In the genomic region with DNA sequence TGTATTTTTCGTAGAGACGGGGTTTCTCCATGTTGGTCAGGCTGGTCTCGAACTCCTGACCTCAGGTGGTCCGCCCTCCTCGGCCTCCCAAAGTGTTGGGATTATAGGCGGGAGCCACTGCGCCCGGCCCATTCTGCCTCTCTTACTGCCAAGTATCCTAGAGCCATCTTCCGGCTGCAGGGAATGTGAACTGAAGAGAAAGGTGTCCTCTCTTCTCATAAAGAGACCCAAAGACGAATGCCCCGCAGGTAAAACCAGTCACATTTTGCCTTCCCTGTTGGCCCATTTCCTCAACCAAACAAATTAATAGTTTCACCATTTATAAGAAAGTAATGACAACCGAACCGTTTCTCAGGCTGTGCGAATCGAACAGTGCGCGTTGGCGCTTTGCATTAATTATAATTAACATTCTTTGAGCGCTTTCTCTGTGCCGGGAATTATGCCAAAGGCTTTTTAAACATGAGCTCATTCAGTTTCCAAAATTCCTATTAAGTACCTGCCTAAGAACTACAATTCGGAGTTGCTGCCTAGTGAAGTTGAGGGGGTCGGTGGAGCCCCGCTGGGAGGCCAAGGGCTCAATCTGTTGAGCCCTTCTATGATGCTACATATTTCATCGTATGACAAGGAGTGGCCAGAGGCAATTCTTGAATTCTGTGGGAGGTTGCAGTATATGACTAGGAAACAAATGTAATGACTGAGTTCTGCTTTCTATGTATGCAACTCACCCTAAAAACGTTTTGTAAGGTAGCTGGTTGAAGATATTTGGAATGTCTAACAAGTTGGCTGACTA, we compare ENCODE assay signal across 8 cellular contexts. TPM values are rescaled to one million over a fixed set of nuclear protein-coding genes. Genes with fewer than 3 reads are reported as not detected.
DNase-seq lines count a peak whose midpoint lies in the region; ATAC-seq and TF ChIP-seq lines count a peak whose summit lies in the region.

No MANE protein-coding gene starts in this region.

- H3K27me3 Mint-ChIP-seq in CD4-positive, alpha-beta memory T cell = no peaks in the 10 kb centered on the region
- H3K27me3 Mint-ChIP-seq in osteocyte (ENCODE audit: unreplicated experiment) = no peaks in the 10 kb centered on the region

- no peaks in the 10 kb centered on the region for H3K9me3 ChIP-seq in CD4-positive, alpha-beta memory T cell (ENCODE audit: control insufficient read depth in 1 of 2, low read length in 2 of 2)
- no peaks in the 10 kb centered on the region for H3K9me3 ChIP-seq in esophagus squamous epithelium

- peak overlapping the region; percentile 90 for H3K27ac ChIP-seq in CD4-positive, alpha-beta memory T cell (ENCODE audit: low read depth, low read length)
- peak overlapping the region; percentile 97 for H3K27ac ChIP-seq in RWPE1
- H3K27ac ChIP-seq in esophagus squamous epithelium = peak overlapping the region; percentile 92 to 97 (median 96)

- CTCF ChIA-PET in CD4-positive, alpha-beta memory T cell (lab: Charles Lee; ENCODE audit: partially characterized antibody) = interaction anchor here (0.9 to 2.9 kb wide), 6 partner anchors 9 to 164 kb away, joined by 3 to 12 read pairs (median 5); a partner anchor contains a TSS
- CTCF ChIA-PET in RWPE1 (lab: Yijun Ruan, JAX) = interaction anchor here (0.6 kb wide), 1 partner anchor 50 kb away, joined by 6 read pairs; no protein-coding TSS in a partner anchor

- no peak for TF ChIP-seq POLR2A in esophagus squamous epithelium (IDR thresholded peaks at IDR 0.05)

- ATAC-seq in GM18909 (IDR thresholded peaks at IDR 0.05; ENCODE audit: poor library complexity, unreplicated experiment) (no peak), GM21526 (IDR thresholded peaks at IDR 0.05; ENCODE audit: low FRiP score, unreplicated experiment) (no peak)

- H3K36me3 ChIP-seq in CD4-positive, alpha-beta memory T cell (ENCODE audit: insufficient read depth, low read length) = peaks cover 30% of the 10 kb centered on the region
- peaks cover 4 to 31% (median 9%) of the 10 kb centered on the region in 3 donors for H3K36me3 ChIP-seq in esophagus squamous epithelium

- WGBS in esophagus squamous epithelium, 2 donors = 42 to 47% methylated on average over 20 to 25 of the region's 25 CpGs

- POLR2A ChIA-PET in CD4-positive, alpha-beta memory T cell (lab: Charles Lee; ENCODE audit: partially characterized antibody) = interaction anchor here (1.0 to 5.7 kb wide), 11 partner anchors 11 to 538 kb away, joined by 4 to 140 read pairs (median 6); a partner anchor contains a TSS
- POLR2A ChIA-PET in RWPE1 (lab: Yijun Ruan, JAX; ENCODE audit: low non-redundant PET) = interaction anchor here (1.2 kb wide), 1 partner anchor 11 kb away, joined by 6 read pairs; a partner anchor contains a TSS

- H3K4me3 Mint-ChIP-seq in CD4-positive, alpha-beta memory T cell = peak overlapping the region; percentile 99 to 100 (median 100)
- peak overlapping the region; percentile 99 for H3K4me3 Mint-ChIP-seq in osteocyte (ENCODE audit: unreplicated experiment)

- peaks cover 20 to 45% (median 32%) of the 10 kb centered on the region in 4 donors for H3K4me1 Mint-ChIP-seq in CD4-positive, alpha-beta memory T cell
- H3K4me1 Mint-ChIP-seq in osteocyte (ENCODE audit: unreplicated experiment) = peaks cover 27% of the 10 kb centered on the region

- H3K36me3 Mint-ChIP-seq in CD4-positive, alpha-beta memory T cell = peaks cover 18 to 32% of the 10 kb centered on the region in 2 donors
- peaks cover 19% of the 10 kb centered on the region for H3K36me3 Mint-ChIP-seq in osteocyte (ENCODE audit: unreplicated experiment)

- peak overlapping the region; percentile 73 to 97 for H3K4me3 ChIP-seq in CD4-positive, alpha-beta memory T cell (ENCODE audit: low read length in 2 of 2)
- H3K4me3 ChIP-seq in esophagus squamous epithelium = peak overlapping the region; percentile 65 to 85 (median 73)

- peak overlapping the region; percentile 98 to 100 (median 99) for H3K27ac Mint-ChIP-seq in CD4-positive, alpha-beta memory T cell
- H3K27ac Mint-ChIP-seq in osteocyte (ENCODE audit: unreplicated experiment) = peak overlapping the region; percentile 99

- no peak for DNase-seq in CD4-positive, alpha-beta memory T cell
- no peak for DNase-seq in RWPE1 (ENCODE audit: low spot score)
- no peak for DNase-seq in esophagus squamous epithelium (lab: John Stamatoyannopoulos, UW)
- DNase-seq in osteocyte (ENCODE audit: extremely low spot score, unreplicated experiment) = no peak
- DNase-seq in HUDEP-2 (lab: John Stamatoyannopoulos, UW; ENCODE audit: unreplicated experiment in 76 of 76) = no peak
- no peak for DNase-seq in activated effector memory CD4-positive, alpha-beta T cell treated with Interleukin-2 at 50 U/mL for 16 hours

- H3K27me3 ChIP-seq in CD4-positive, alpha-beta memory T cell (ENCODE audit: insufficient read depth, low read length) = no peaks in the 10 kb centered on the region
- H3K27me3 ChIP-seq in esophagus squamous epithelium = no peaks in the 10 kb centered on the region

- no peaks in the 10 kb centered on the region for H3K9me3 Mint-ChIP-seq in CD4-positive, alpha-beta memory T cell
- no peaks in the 10 kb centered on the region for H3K9me3 Mint-ChIP-seq in osteocyte (ENCODE audit: unreplicated experiment)

- intact Hi-C loops in CD4-positive, alpha-beta memory T cell (cut with micrococcal nuclease) = loop anchor here (2.0 kb wide), 2 partner anchors 91 to 161 kb away; a partner anchor contains a TSS
- intact Hi-C loops in esophagus squamous epithelium (cut with DNase I) = no loop called here

- H3K4me1 ChIP-seq in CD4-positive, alpha-beta memory T cell (ENCODE audit: insufficient read depth, low read length) = peaks cover 44% of the 10 kb centered on the region
- peaks cover 12 to 57% (median 21%) of the 10 kb centered on the region in 3 donors for H3K4me1 ChIP-seq in esophagus squamous epithelium

- no peak for TF ChIP-seq CTCF in RWPE1 (conservative IDR thresholded peaks at IDR 0.05; ENCODE audit: low read depth)
- no peak for TF ChIP-seq CTCF in esophagus squamous epithelium (IDR thresholded peaks at IDR 0.05)
- TF ChIP-seq CTCF in osteocyte (IDR thresholded peaks at IDR 0.05) = no peak

RNA-seq across cellular contexts. Expression of a gene that starts 0.8 kb away (rescaled TPM):
- total RNA-seq in CD4-positive, alpha-beta memory T cell = 1,000 to 10,000 TPM; 1,310 to 1,368 TPM
- polyA plus RNA-seq in CD4-positive, alpha-beta memory T cell = 1,000 to 10,000 TPM in 1 of 2 donors, 100 to 1,000 TPM in 1; 834 to 1,038 TPM
- total RNA-seq in esophagus squamous epithelium = 1,000 to 10,000 TPM in 3 of 4 donors, 100 to 1,000 TPM in 1; 781 to 1,769 (median 1,391) TPM
- total RNA-seq in osteocyte = 989 and 1,036 TPM in 2 replicates

RNA-seq across cellular contexts. Expression of a gene that starts 10.4 kb away (rescaled TPM):
- total RNA-seq in CD4-positive, alpha-beta memory T cell = 10 to 100 TPM; 48.9 to 50.8 TPM
- 10 to 100 TPM in 1 of 2 donors, 1 to 10 TPM in 1; 8.9 to 13.8 TPM for polyA plus RNA-seq in CD4-positive, alpha-beta memory T cell
- total RNA-seq in esophagus squamous epithelium (10 to 100 TPM; 12.7 to 26.9 (median 18.8) TPM), osteocyte (15.3 and 18.2 TPM in 2 replicates)

RNA-seq across cellular contexts. Expression of a gene that starts 37.1 kb away (rescaled TPM):
- total RNA-seq in CD4-positive, alpha-beta memory T cell = 10 to 100 TPM; 14.8 to 16.8 TPM
- 1 to 10 TPM; 3.7 to 5.1 TPM for polyA plus RNA-seq in CD4-positive, alpha-beta memory T cell
- 1 to 10 TPM; 3.0 to 6.7 (median 5.9) TPM for total RNA-seq in esophagus squamous epithelium
- 10.8 and 12.7 TPM in 2 replicates for total RNA-seq in osteocyte
